Comparison of ENCODE assay signal across 19 cellular contexts in the genomic region with DNA sequence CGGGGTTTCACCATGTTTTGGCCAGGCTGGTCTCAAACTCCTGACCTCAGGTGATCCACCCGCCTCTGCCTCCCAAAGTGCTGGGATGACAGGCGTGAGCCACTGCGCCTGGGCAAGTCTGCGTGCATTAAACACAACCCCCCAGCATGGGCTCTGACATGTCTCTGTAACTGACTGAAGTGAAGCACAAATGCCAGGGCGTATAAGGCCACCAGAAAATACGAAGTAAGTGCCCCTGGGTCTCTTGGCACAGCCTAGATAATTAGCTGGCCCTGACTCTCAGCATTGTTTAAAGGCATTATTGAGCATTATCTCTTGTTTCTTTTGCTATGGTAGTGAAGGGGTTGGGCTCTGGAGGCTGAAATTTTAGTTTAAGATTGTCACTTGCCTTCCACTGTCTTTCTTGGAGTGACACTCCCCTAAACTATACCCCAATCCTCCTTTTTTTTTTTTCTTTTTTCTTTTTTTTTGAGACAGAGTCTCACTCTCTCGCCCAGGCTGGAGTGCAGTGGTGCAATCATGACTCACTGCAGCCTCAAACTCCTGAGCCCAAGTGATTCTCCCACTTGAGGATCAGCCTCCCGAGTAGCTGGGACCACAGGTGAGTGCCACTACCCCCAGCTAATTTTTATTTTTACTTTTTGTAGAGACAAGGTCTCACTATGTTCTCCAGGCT. TPM values are rescaled to one million over a fixed set of nuclear protein-coding genes. Genes with fewer than 3 reads are reported as not detected.
DNase-seq lines count a peak whose midpoint lies in the region; ATAC-seq and TF ChIP-seq lines count a peak whose summit lies in the region.
"Had no signal": no experiment of that assay in that cellular context is flagged by ENCODE, and none has a peak within 500 bp of the region (broad histone marks: within the 10 kb centered on the region; RNA-seq: fewer than 3 reads in every experiment).

No MANE protein-coding gene starts in this region.

- H3K9me3 ChIP-seq in heart left ventricle (peaks cover 0 to 13% (median 0%) of the 10 kb centered on the region in 12 donors), skeletal muscle tissue (ENCODE audit: control insufficient read depth in 3 of 3, low read length in 3 of 3) (no peaks in the 10 kb centered on the region)

- CTCF ChIA-PET in RWPE1 (lab: Yijun Ruan, JAX) = interaction anchor here (0.5 kb wide), 1 partner anchor 200 kb away, joined by 4 read pairs; no protein-coding TSS in a partner anchor

- H3K9ac ChIP-seq in skeletal muscle tissue (ENCODE audit: low read depth in 1 of 3, low read length in 3 of 3) = peak overlapping the region in 1 of 3 donors; percentile 40

- TF ChIP-seq POLR2A in heart left ventricle (IDR thresholded peaks at IDR 0.05) = no peak

- H3K36me3 ChIP-seq in heart left ventricle = no peaks in the 10 kb centered on the region
- H3K36me3 ChIP-seq in skeletal muscle tissue (ENCODE audit: control insufficient read depth in 3 of 3, insufficient read depth in 3 of 3, low read length in 3 of 3) = peaks cover 0 to 3% (median 0%) of the 10 kb centered on the region in 3 donors

- no peak for DNase-seq in heart left ventricle
- no peak for DNase-seq in Right ventricle myocardium superior
- DNase-seq in RWPE1 (ENCODE audit: low spot score) = no peak
- peak; percentile 53 for DNase-seq in epithelial cell of esophagus (ENCODE audit: low read depth)
- no peak for DNase-seq in 8988T
- no peak for DNase-seq in activated CD4-positive, alpha-beta T cell treated with anti-CD3 and anti-CD28 coated beads for 4 hours
- no peak for DNase-seq in SW480 (ENCODE audit: low spot score)
- DNase-seq: activated CD4-positive, alpha-beta T cell treated with anti-CD3 and anti-CD28 coated beads, Interleukin-2, amount 10 ng/mL, durations not matched to agents 24 days and 14 days; activated CD8-positive, alpha-beta memory T cell treated with anti-CD3 and anti-CD28 coated beads, Interleukin-2, amount 50 U/mL, for 4 hours; activated naive CD4-positive, alpha-beta T cell; CD4-positive, CD25-positive, alpha-beta regulatory T cell; immature natural killer cell; naive B cell; NCI-H1417 treated with DMSO at 0.1 percent for 48 hours; NCI-H345; stimulated activated naive CD8-positive, alpha-beta T cell treated with anti-CD3 and anti-CD28 coated beads, Interleukin-15, Interleukin-2, amounts not matched to agents 100 U/mL and 50 U/mL, for 24 hours; T1000 had no signal

- intact Hi-C loops in heart left ventricle (cut with DNase I) = no loop called here
- intact Hi-C loops in Right ventricle myocardium superior (cut with DNase I) = no loop called here

- WGBS in heart left ventricle, 4 donors = 71 to 85% (median 82%) methylated on average over 9 of the region's 9 CpGs

- peaks cover 0 to 63% (median 18%) of the 10 kb centered on the region in 12 donors for H3K4me1 ChIP-seq in heart left ventricle
- peaks cover 32 to 43% (median 38%) of the 10 kb centered on the region in 3 donors for H3K4me1 ChIP-seq in skeletal muscle tissue (ENCODE audit: control insufficient read depth in 3 of 3, insufficient read depth in 3 of 3, low read length in 3 of 3)

- H3K4me3 ChIP-seq in heart left ventricle (peak overlapping the region in 4 of 12 donors; percentile 15 to 41 (median 36)), epithelial cell of esophagus (ENCODE audit: low read length) (no peak overlapping the region), skeletal muscle tissue (ENCODE audit: low read length in 3 of 3) (no peak overlapping the region)
- H3K4me3 ChIP-seq: lung had no signal

- H3K27ac ChIP-seq in heart left ventricle (peak overlapping the region; percentile 58 to 93 (median 85)), RWPE1 (peak overlapping the region; percentile 99), skeletal muscle tissue (ENCODE audit: low read depth, low read length) (peak overlapping the region; percentile 36)

- no peak for ATAC-seq in heart left ventricle
- ATAC-seq in Right ventricle myocardium superior (ENCODE audit: poor library complexity) = no peak
- ATAC-seq: stimulated activated naive CD8-positive, alpha-beta T cell treated with anti-CD3 and anti-CD28 coated beads, Interleukin-15, Interleukin-2, amounts not matched to agents 100 U/mL and 50 U/mL, for 24 hours had no signal

- POLR2A ChIA-PET in RWPE1 (lab: Yijun Ruan, JAX; ENCODE audit: low non-redundant PET) = no interaction called here

- no peaks in the 10 kb centered on the region for H3K27me3 ChIP-seq in heart left ventricle
- no peaks in the 10 kb centered on the region for H3K27me3 ChIP-seq in skeletal muscle tissue (ENCODE audit: control insufficient read depth in 3 of 3, insufficient read depth in 3 of 3, low read length in 3 of 3)

- TF ChIP-seq CTCF in heart left ventricle (IDR thresholded peaks at IDR 0.05) (no peak), RWPE1 (conservative IDR thresholded peaks at IDR 0.05; ENCODE audit: low read depth) (no peak), epithelial cell of esophagus (IDR thresholded peaks at IDR 0.05; ENCODE audit: insufficient read depth, low read depth, low read length, missing control alignments) (no peak)

RNA-seq across cellular contexts. Expression of gene SEC14L1, which starts 8.2 kb away (rescaled TPM):
- total RNA-seq in heart left ventricle = 100 to 1,000 TPM in 1 of 9 donors, 10 to 100 TPM in 8; 43.6 to 116 (median 53.7) TPM
- 10 to 100 TPM; 26.6 to 69.5 TPM for polyA plus RNA-seq in heart left ventricle
- 63.9 TPM for total RNA-seq in Right ventricle myocardium superior
- 83.5 TPM for total RNA-seq in skeletal muscle tissue

Comparison
In these comparisons a context has a peak if more than half of its experiments do, and no peak if none do; other contexts are left out.
1. H3K27ac ChIP-seq: peak in every context shown above with its lines; median percentile 99 in RWPE1; 85 in heart left ventricle; 36 in skeletal muscle tissue.